Comparison of ENCODE assay signal across 8 cellular contexts in the genomic region with DNA sequence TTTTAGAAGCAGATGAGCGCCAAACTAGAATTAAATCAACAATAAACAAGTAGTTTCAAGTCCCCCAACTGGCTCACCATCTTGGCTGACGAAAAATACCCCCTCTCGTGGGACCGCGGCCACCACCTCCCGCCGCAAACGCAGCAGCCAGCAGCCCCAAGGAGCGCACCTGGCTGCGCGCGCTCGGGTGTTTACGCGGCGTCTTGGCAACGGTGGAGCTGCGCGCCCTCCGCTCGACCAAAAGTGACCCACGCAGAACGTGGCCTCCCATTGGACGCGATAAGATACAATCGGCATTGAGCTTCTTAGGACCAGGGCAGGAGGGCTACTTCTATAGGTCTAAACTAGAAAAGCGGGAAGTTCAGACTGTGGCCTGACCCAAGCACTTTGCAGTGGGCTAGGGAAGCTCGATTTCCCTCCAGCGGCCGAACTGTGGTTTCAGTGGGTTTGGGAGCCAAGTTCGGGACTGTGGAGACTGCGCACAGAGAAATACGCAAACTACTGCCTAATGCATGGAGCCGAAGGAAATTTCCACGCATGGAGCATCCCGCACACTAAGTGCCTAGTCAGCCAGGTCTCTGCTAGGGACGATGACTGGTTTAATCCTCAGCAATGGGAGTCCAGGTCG. TPM values are rescaled to one million over a fixed set of nuclear protein-coding genes. Genes with fewer than 3 reads are reported as not detected.
DNase-seq lines count a peak whose midpoint lies in the region; TF ChIP-seq lines count a peak whose summit lies in the region.

A gene with protein sequence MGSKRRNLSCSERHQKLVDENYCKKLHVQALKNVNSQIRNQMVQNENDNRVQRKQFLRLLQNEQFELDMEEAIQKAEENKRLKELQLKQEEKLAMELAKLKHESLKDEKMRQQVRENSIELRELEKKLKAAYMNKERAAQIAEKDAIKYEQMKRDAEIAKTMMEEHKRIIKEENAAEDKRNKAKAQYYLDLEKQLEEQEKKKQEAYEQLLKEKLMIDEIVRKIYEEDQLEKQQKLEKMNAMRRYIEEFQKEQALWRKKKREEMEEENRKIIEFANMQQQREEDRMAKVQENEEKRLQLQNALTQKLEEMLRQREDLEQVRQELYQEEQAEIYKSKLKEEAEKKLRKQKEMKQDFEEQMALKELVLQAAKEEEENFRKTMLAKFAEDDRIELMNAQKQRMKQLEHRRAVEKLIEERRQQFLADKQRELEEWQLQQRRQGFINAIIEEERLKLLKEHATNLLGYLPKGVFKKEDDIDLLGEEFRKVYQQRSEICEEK (minus strand): TSS at position 245 of the 628 bp plus-strand sequence. CDS start 165 bp downstream, at position 80.

- no peak for TF ChIP-seq EP300 in suprapubic skin (IDR thresholded peaks at IDR 0.05)

- H3K9me3 Mint-ChIP-seq in activated naive CD4-positive, alpha-beta T cell treated with anti-CD3 and anti-CD28 coated beads, Interleukin-2, amount 10 ng/mL, durations not matched to agents 7 days and 5 days, result no peaks in the 10 kb centered on the region

- H3K4me3 Mint-ChIP-seq in activated naive CD4-positive, alpha-beta T cell treated with anti-CD3 and anti-CD28 coated beads, Interleukin-2, amount 10 ng/mL, durations not matched to agents 7 days and 5 days, result peak within 1 kb of the TSS; percentile 83

- H3K4me1 Mint-ChIP-seq in activated naive CD4-positive, alpha-beta T cell treated with anti-CD3 and anti-CD28 coated beads, Interleukin-2, amount 10 ng/mL, durations not matched to agents 7 days and 5 days, result peaks cover 28% of the 10 kb centered on the region

- no peaks in the 10 kb centered on the region for H3K36me3 Mint-ChIP-seq in activated naive CD4-positive, alpha-beta T cell treated with anti-CD3 and anti-CD28 coated beads, Interleukin-2, amount 10 ng/mL, durations not matched to agents 7 days and 5 days

- DNase-seq in GDM1 (lab: John Stamatoyannopoulos, UW) (peak; percentile 94), H7 (peak; percentile 86), LoVo (ENCODE audit: low spot score) (peak; percentile 96), SHP77 treated with DMSO at 0.1 percent for 48 hours (lab: John Stamatoyannopoulos, UW) (peak; percentile 92), germinal center (ENCODE audit: low spot score) (peak; percentile 95), suprapubic skin (ENCODE audit: low spot score in 2 of 2) (peak; percentile 91 to 93)
- peak; percentile 85 for DNase-seq in activated naive CD4-positive, alpha-beta T cell treated with anti-CD3 and anti-CD28 coated beads, Interleukin-2, amount 10 ng/mL, durations not matched to agents 7 days and 5 days

- no peak for TF ChIP-seq POLR2A in suprapubic skin (IDR thresholded peaks at IDR 0.05)

- H3K4me3 ChIP-seq in H7 (ENCODE audit: insufficient read depth, low read depth, low read length) (peak within 1 kb of the TSS; percentile 51), neutrophil (ENCODE audit: low read depth in 1 of 2, low read length in 1 of 2) (peak within 1 kb of the TSS; percentile 32 to 59), suprapubic skin (peak within 1 kb of the TSS; percentile 64)

- no peaks in the 10 kb centered on the region for H3K36me3 ChIP-seq in H7 (replicated peaks; ENCODE audit: control insufficient read depth, insufficient read depth, low read length)
- no peaks in the 10 kb centered on the region for H3K36me3 ChIP-seq in neutrophil
- H3K36me3 ChIP-seq in suprapubic skin, result no peaks in the 10 kb centered on the region

- peaks cover 3% of the 10 kb centered on the region; the same call in 1 of the 2 replicates for H3K27me3 ChIP-seq in H7 (ENCODE audit: control insufficient read depth, insufficient read depth, low read length)
- H3K27me3 ChIP-seq in neutrophil, result no peaks in the 10 kb centered on the region
- no peaks in the 10 kb centered on the region for H3K27me3 ChIP-seq in suprapubic skin

- peaks cover 24% of the 10 kb centered on the region for H3K27me3 Mint-ChIP-seq in activated naive CD4-positive, alpha-beta T cell treated with anti-CD3 and anti-CD28 coated beads, Interleukin-2, amount 10 ng/mL, durations not matched to agents 7 days and 5 days

- WGBS in suprapubic skin, result 8% methylated on average over 17 of the region's 38 CpGs

- no peak for TF ChIP-seq CTCF in neutrophil (IDR thresholded peaks at IDR 0.05)
- no peak for TF ChIP-seq CTCF in suprapubic skin (IDR thresholded peaks at IDR 0.05)

- H3K4me1 ChIP-seq in neutrophil (ENCODE audit: control insufficient read depth in 1 of 2, insufficient read depth in 1 of 2, low read depth in 1 of 2, low read length in 1 of 2), result peaks cover 21 to 24% of the 10 kb centered on the region in 2 experiments
- peaks cover 13% of the 10 kb centered on the region for H3K4me1 ChIP-seq in suprapubic skin

- H3K27ac ChIP-seq in neutrophil (no peak within 1 kb of the TSS), suprapubic skin (no peak within 1 kb of the TSS)

- H3K9me3 ChIP-seq in neutrophil, result no peaks in the 10 kb centered on the region
- no peaks in the 10 kb centered on the region for H3K9me3 ChIP-seq in suprapubic skin

- no peak within 1 kb of the TSS for H3K27ac Mint-ChIP-seq in activated naive CD4-positive, alpha-beta T cell treated with anti-CD3 and anti-CD28 coated beads, Interleukin-2, amount 10 ng/mL, durations not matched to agents 7 days and 5 days

- CTCF ChIA-PET in activated naive CD4-positive, alpha-beta T cell treated with anti-CD3 and anti-CD28 coated beads, Interleukin-2, amount 10 ng/mL, durations not matched to agents 7 days and 5 days (lab: Charles Lee), result no interaction called here

RNA-seq across cellular contexts. Expression of the gene that starts here (rescaled TPM):
- total RNA-seq in H7 (2014; rRNA removed; shearing (Covaris generic)), result 0.52 and 0.55 TPM in 2 replicates
- 1 to 10 TPM in 1 of 4 donors, under 1 TPM in 1, not detected in 2; 0.23 to 1.6 TPM for total RNA-seq in suprapubic skin

Comparison
In these comparisons a context has a peak if more than half of its experiments do, and no peak if none do; other contexts are left out.
1. Peak in DNase-seq and H3K4me3 ChIP-seq in H7; RNA of the gene not detected or under 1 TPM.